8 cellular contexts compared by ENCODE assay signal in the genomic region with DNA sequence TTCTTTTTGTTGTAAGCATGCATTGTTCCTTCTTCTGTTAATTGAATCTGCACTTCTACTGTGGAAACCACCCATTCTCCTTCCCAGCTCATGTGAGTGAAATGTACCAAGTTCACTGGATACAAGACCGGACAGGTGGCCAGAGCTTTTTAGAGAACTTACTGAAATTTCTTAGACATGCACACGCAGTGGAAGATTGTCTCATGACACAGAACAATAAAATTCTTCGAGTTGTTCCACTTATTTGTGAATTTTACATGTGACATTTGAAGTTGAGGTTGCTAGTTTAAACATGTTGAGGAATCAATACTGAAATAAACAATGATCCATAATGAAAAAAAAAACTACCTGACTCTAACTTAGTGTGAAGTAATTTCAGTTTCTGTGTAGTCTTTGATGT.
"Had no signal": no experiment of that assay in that cellular context is flagged by ENCODE, and none has a peak within 500 bp of the region (broad histone marks: within the 10 kb centered on the region; RNA-seq: fewer than 3 reads in every experiment).

No MANE protein-coding gene starts in this region.

- DNase-seq: GDM1, GF-D8 had no signal

- ATAC-seq: GM12878 had no signal

- FAIRE-seq: G401.6, GM12878, GM12891, GM12892, GM18507, GM19239 had no signal
